ENCODE assay signal across 9 cellular contexts in the genomic region with DNA sequence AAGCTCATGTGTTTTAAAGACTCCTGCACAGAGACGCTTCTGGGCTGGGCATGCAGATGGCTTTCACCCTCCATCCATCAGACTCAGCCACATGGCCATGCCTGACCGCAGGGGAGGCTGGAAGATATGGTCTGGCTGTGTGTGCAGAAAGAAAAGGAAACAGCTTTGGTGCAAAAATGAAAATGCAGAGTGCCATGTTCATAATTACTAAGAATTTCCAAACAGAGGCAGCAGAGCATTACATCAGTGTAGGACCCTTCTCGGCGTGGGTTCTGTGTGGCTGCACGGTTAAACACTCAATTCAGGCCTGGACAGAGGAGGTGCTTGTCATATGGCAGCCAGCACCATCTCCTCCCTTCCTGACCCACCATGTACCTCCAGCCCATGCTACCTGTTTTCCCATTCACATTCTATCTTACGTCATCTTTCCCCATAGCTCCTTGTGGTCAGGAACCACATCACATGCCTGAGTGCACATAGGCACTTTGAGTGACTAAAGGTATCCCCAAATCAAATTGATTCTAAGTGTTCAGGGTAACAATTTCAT.
DNase-seq lines count a peak whose midpoint lies in the region; ATAC-seq and TF ChIP-seq lines count a peak whose summit lies in the region.
"Had no signal": no experiment of that assay in that cellular context is flagged by ENCODE, and none has a peak within 500 bp of the region (broad histone marks: within the 10 kb centered on the region; RNA-seq: fewer than 3 reads in every experiment).

No MANE protein-coding gene starts in this region.

- no peak overlapping the region for H3K4me3 Mint-ChIP-seq in CD4-positive, alpha-beta T cell
- no peak overlapping the region for H3K4me3 Mint-ChIP-seq in type B pancreatic cell

- H3K27ac ChIP-seq in CD4-positive, alpha-beta T cell (ENCODE audit: low read depth, low read length): no peak overlapping the region
- H3K27ac ChIP-seq: psoas muscle had no signal

- POLR2A ChIA-PET in CD4-positive, alpha-beta T cell (lab: Charles Lee): interaction anchor here (1.2 to 1.4 kb wide), 2 partner anchors 8 to 200 kb away, joined by 3 to 5 read pairs; no protein-coding TSS in a partner anchor

- peaks cover 79% of the 10 kb centered on the region for H3K4me1 Mint-ChIP-seq in CD4-positive, alpha-beta T cell (ENCODE audit: low read depth)
- H3K4me1 Mint-ChIP-seq in type B pancreatic cell (ENCODE audit: unreplicated experiment): peaks cover 13% of the 10 kb centered on the region

- no peak for TF ChIP-seq CTCF in CD4-positive, alpha-beta T cell (IDR thresholded peaks at IDR 0.05)
- no peak for TF ChIP-seq CTCF in type B pancreatic cell (conservative IDR thresholded peaks at IDR 0.05)

- H3K27ac Mint-ChIP-seq in CD4-positive, alpha-beta T cell: peak overlapping the region; percentile 6
- H3K27ac Mint-ChIP-seq in type B pancreatic cell: no peak overlapping the region

- ATAC-seq in CD4-positive, alpha-beta T cell (ENCODE audit: poor library complexity): peak; percentile 31
- ATAC-seq in GM19438 (IDR thresholded peaks at IDR 0.05; ENCODE audit: low read depth, unreplicated experiment) (peak; percentile 43), HG03378 (IDR thresholded peaks at IDR 0.05; ENCODE audit: unreplicated experiment) (peak; percentile 41)
- ATAC-seq: psoas muscle had no signal

- H3K27me3 Mint-ChIP-seq in CD4-positive, alpha-beta T cell: no peaks in the 10 kb centered on the region
- no peaks in the 10 kb centered on the region for H3K27me3 Mint-ChIP-seq in type B pancreatic cell

- no peaks in the 10 kb centered on the region for H3K9me3 Mint-ChIP-seq in CD4-positive, alpha-beta T cell
- no peaks in the 10 kb centered on the region for H3K9me3 Mint-ChIP-seq in type B pancreatic cell

- H3K27me3 ChIP-seq in CD4-positive, alpha-beta T cell (ENCODE audit: control insufficient read depth, insufficient read depth, low read length): no peaks in the 10 kb centered on the region

- no peaks in the 10 kb centered on the region for H3K9me3 ChIP-seq in CD4-positive, alpha-beta T cell (ENCODE audit: control insufficient read depth, low read length)
- H3K9me3 ChIP-seq: psoas muscle had no signal

- intact Hi-C loops in CD4-positive, alpha-beta T cell (cut with DNase I, micrococcal nuclease): no loop called here

- no peak for DNase-seq in CD4-positive, alpha-beta T cell
- peak; percentile 69 to 75 for DNase-seq in activated T-cell treated with anti-CD3 and anti-CD28 coated beads, Interleukin-2, amount 50 U/mL, for 48 hours
- DNase-seq in superior temporal gyrus (ENCODE audit: extremely low spot score) (no peak), DMS53 treated with DMSO at 0.1 percent for 48 hours (lab: John Stamatoyannopoulos, UW; ENCODE audit: unreplicated experiment) (no peak), type B pancreatic cell (ENCODE audit: extremely low spot score, unreplicated experiment) (no peak), pons (ENCODE audit: low spot score) (no peak)
- DNase-seq: psoas muscle had no signal

- CTCF ChIA-PET in CD4-positive, alpha-beta T cell (lab: Charles Lee): interaction anchor here (1.0 kb wide), 1 partner anchor 63 kb away, joined by 4 read pairs; no protein-coding TSS in a partner anchor

- no peaks in the 10 kb centered on the region for H3K36me3 Mint-ChIP-seq in CD4-positive, alpha-beta T cell (ENCODE audit: low read depth)
- H3K36me3 Mint-ChIP-seq in type B pancreatic cell: no peaks in the 10 kb centered on the region

Comparison
In these comparisons a context has a peak if more than half of its experiments do, and no peak if none do; other contexts are left out.
1. DNase-seq: peak in activated T-cell treated with anti-CD3 and anti-CD28 coated beads, Interleukin-2, amount 50 U/mL, for 48 hours (2 of 2); none in CD4-positive, alpha-beta T cell (0 of 10), superior temporal gyrus (single experiment), DMS53 treated with DMSO at 0.1 percent for 48 hours (single experiment), type B pancreatic cell (single experiment) and pons (single experiment).
2. Peak in every context shown above with its lines, with median percentiles within 50 percentile points of each other: ATAC-seq.